ENCODE assay signal across 14 cellular contexts in genomic region chr17:74807925-74808324, GRCh38. TPM values are rescaled to one million over a fixed set of nuclear protein-coding genes. Genes with fewer than 3 reads are reported as not detected.
A peak's percentile ranks its signal among the peaks of the same experiment; 100 is the strongest.
DNase-seq lines count a peak whose midpoint lies in the region; ATAC-seq and TF ChIP-seq lines count a peak whose summit lies in the region.
"Had no signal": no experiment of that assay in that cellular context is flagged by ENCODE, and none has a peak within 500 bp of the region (broad histone marks: within the 10 kb centered on the region; RNA-seq: fewer than 3 reads in every experiment).

No MANE protein-coding gene starts in this region.

- peaks cover 58% of the 10 kb centered on the region for H3K4me1 Mint-ChIP-seq in brain
- H3K4me1 Mint-ChIP-seq: activated CD4-positive, alpha-beta memory T cell treated with anti-CD3 and anti-CD28 coated beads, Interleukin-2, amount 10 ng/mL, durations not matched to agents 7 days and 5 days had no signal

- intact Hi-C loops in vagina (cut with DNase I) = no loop called here

- no peaks in the 10 kb centered on the region for H3K4me1 ChIP-seq in vagina

- no peaks in the 10 kb centered on the region for H3K9me3 Mint-ChIP-seq in brain
- H3K9me3 Mint-ChIP-seq: activated CD4-positive, alpha-beta memory T cell treated with anti-CD3 and anti-CD28 coated beads, Interleukin-2, amount 10 ng/mL, durations not matched to agents 7 days and 5 days; activated T-helper 17 cell treated with anti-CD3 and anti-CD28 coated beads, Interleukin-2, amount 50 U/mL, for 72 hours; natural killer cell treated with Interleukin-12 subunit alpha and Interleukin-12 subunit beta and Interleukin-15 and Interleukin-18, amount 100 ng/mL, for 72 hours had no signal

- DNase-seq in CD1c-positive myeloid dendritic cell (ENCODE audit: extremely low spot score) (peak; percentile 14), NCI-H1105 (lab: John Stamatoyannopoulos, UW) (peak; percentile 94), NCI-H510A treated with DMSO at 0.1 percent for 48 hours (lab: John Stamatoyannopoulos, UW) (peak; percentile 74), vagina (ENCODE audit: extremely low spot score in 2 of 2) (no peak), NCI-H82 treated with DMSO at 0.1 percent for 48 hours (lab: John Stamatoyannopoulos, UW; ENCODE audit: unreplicated experiment) (no peak)
- DNase-seq in activated naive CD4-positive, alpha-beta T cell (lab: John Stamatoyannopoulos, UW) = no peak
- DNase-seq: activated CD4-positive, alpha-beta memory T cell treated with anti-CD3 and anti-CD28 coated beads, Interleukin-2, amount 10 ng/mL, durations not matched to agents 7 days and 5 days; aorta; PC-9 had no signal

- H3K27me3 ChIP-seq in vagina = no peaks in the 10 kb centered on the region

- peaks cover 8% of the 10 kb centered on the region for H3K36me3 Mint-ChIP-seq in brain
- H3K36me3 Mint-ChIP-seq: natural killer cell treated with Interleukin-12 subunit alpha and Interleukin-12 subunit beta and Interleukin-15 and Interleukin-18, amount 100 ng/mL, for 72 hours had no signal

- peak overlapping the region in 1 of 5 experiments; percentile 34 for H3K4me3 Mint-ChIP-seq in brain
- H3K4me3 Mint-ChIP-seq: activated CD4-positive, alpha-beta memory T cell treated with anti-CD3 and anti-CD28 coated beads, Interleukin-2, amount 10 ng/mL, durations not matched to agents 7 days and 5 days; activated T-helper 17 cell treated with anti-CD3 and anti-CD28 coated beads, Interleukin-2, amount 50 U/mL, for 72 hours; natural killer cell treated with Interleukin-12 subunit alpha and Interleukin-12 subunit beta and Interleukin-15 and Interleukin-18, amount 100 ng/mL, for 72 hours had no signal

- no peak overlapping the region for H3K27ac ChIP-seq in vagina
- H3K27ac ChIP-seq: PC-9, thoracic aorta had no signal

- no peak for TF ChIP-seq POLR2A in vagina (IDR thresholded peaks at IDR 0.05)

- peak overlapping the region; percentile 27 to 93 (median 87) for H3K27ac Mint-ChIP-seq in brain
- H3K27ac Mint-ChIP-seq: activated CD4-positive, alpha-beta memory T cell treated with anti-CD3 and anti-CD28 coated beads, Interleukin-2, amount 10 ng/mL, durations not matched to agents 7 days and 5 days; activated T-helper 17 cell treated with anti-CD3 and anti-CD28 coated beads, Interleukin-2, amount 50 U/mL, for 72 hours; natural killer cell treated with Interleukin-12 subunit alpha and Interleukin-12 subunit beta and Interleukin-15 and Interleukin-18, amount 100 ng/mL, for 72 hours had no signal

- TF ChIP-seq CTCF in brain (conservative IDR thresholded peaks at IDR 0.05) (no peak), vagina (IDR thresholded peaks at IDR 0.05) (no peak)

- H3K9me3 ChIP-seq in vagina = no peaks in the 10 kb centered on the region
- H3K9me3 ChIP-seq: thoracic aorta had no signal

- H3K27me3 Mint-ChIP-seq in brain = no peaks in the 10 kb centered on the region
- H3K27me3 Mint-ChIP-seq: activated CD4-positive, alpha-beta memory T cell treated with anti-CD3 and anti-CD28 coated beads, Interleukin-2, amount 10 ng/mL, durations not matched to agents 7 days and 5 days; activated T-helper 17 cell treated with anti-CD3 and anti-CD28 coated beads, Interleukin-2, amount 50 U/mL, for 72 hours; natural killer cell treated with Interleukin-12 subunit alpha and Interleukin-12 subunit beta and Interleukin-15 and Interleukin-18, amount 100 ng/mL, for 72 hours had no signal

- no peaks in the 10 kb centered on the region for H3K36me3 ChIP-seq in vagina

- no peak for ATAC-seq in HG03139 (IDR thresholded peaks at IDR 0.05; ENCODE audit: unreplicated experiment)
- ATAC-seq: activated T-helper 17 cell treated with anti-CD3 and anti-CD28 coated beads, Interleukin-2, amount 50 U/mL, for 72 hours; natural killer cell treated with Interleukin-12 subunit alpha and Interleukin-12 subunit beta and Interleukin-15 and Interleukin-18, amount 100 ng/mL, for 72 hours had no signal

- H3K4me3 ChIP-seq in vagina = no peak overlapping the region
- H3K4me3 ChIP-seq: PC-9, thoracic aorta had no signal

RNA-seq across cellular contexts. Expression of gene NAT9, which starts 31.8 kb away (rescaled TPM):
- 24.8 TPM for polyA plus RNA-seq in brain (ENCODE audit: insufficient read depth, low read depth, low replicate concordance)
- 28.5 TPM for total RNA-seq in vagina

RNA-seq across cellular contexts. Expression of gene GRIN2C, which starts 51.8 kb away (rescaled TPM):
- 10.0 TPM for polyA plus RNA-seq in brain (ENCODE audit: insufficient read depth, low read depth, low replicate concordance)
- not detected for total RNA-seq in vagina
- total RNA-seq: natural killer cell treated with Interleukin-12 subunit alpha and Interleukin-12 subunit beta and Interleukin-15 and Interleukin-18, amount 100 ng/mL, for 72 hours had no signal

RNA-seq across cellular contexts. Expression of gene NHERF1, which starts 59.5 kb away (rescaled TPM):
- polyA plus RNA-seq in brain (ENCODE audit: insufficient read depth, low read depth, low replicate concordance) = 95.8 TPM
- 57.2 TPM for total RNA-seq in vagina

Comparison
In these comparisons a context has a peak if more than half of its experiments do, and no peak if none do; other contexts are left out.
1. DNase-seq: peak in CD1c-positive myeloid dendritic cell (single experiment), NCI-H1105 (single experiment) and NCI-H510A treated with DMSO at 0.1 percent for 48 hours (single experiment); none in vagina (0 of 2), activated naive CD4-positive, alpha-beta T cell (0 of 4) and NCI-H82 treated with DMSO at 0.1 percent for 48 hours (single experiment).